8 cellular contexts compared by ENCODE assay signal in the genomic region with DNA sequence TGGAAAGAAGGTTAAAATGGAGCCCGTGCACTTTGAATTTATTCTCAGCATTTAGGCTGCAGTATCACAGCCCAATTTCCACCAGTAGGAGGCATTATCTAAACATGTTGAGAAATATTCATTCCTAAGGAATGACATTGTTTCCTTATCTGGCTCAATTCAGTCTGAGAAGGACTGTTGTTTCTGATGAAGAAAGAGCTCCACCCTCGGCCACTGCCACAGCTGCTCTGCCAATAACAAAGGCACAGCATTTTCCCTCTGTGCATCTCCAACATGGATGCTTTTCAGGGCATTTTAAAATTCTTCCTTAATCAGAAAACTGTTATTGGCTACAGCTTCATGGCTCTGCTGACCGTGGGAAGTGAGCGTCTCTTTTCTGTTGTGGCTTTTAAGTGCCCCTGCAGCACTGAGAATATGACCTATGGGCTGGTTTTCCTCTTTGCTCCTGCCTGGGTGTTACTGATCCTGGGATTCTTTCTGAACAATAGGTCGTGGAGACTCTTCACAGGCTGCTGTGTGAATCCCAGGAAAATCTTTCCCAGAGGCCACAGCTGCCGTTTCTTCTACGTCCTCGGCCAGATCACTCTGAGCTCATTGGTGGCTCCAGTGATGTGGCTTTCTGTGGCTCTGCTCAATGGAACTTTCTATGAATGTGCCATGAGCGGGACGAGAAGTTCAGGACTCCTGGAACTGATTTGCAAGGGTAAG. TPM values are rescaled to one million over a fixed set of nuclear protein-coding genes. Genes with fewer than 3 reads are reported as not detected.
DNase-seq lines count a peak whose midpoint lies in the region; ATAC-seq, FAIRE-seq and TF ChIP-seq lines count a peak whose summit lies in the region.

A gene with protein sequence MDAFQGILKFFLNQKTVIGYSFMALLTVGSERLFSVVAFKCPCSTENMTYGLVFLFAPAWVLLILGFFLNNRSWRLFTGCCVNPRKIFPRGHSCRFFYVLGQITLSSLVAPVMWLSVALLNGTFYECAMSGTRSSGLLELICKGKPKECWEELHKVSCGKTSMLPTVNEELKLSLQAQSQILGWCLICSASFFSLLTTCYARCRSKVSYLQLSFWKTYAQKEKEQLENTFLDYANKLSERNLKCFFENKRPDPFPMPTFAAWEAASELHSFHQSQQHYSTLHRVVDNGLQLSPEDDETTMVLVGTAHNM (plus strand): TSS at position 216 of the 708 bp plus-strand sequence. CDS start 58 bp downstream, at position 274.

- peaks cover 4% of the 10 kb centered on the region for H3K36me3 Mint-ChIP-seq in endothelial cell (ENCODE audit: low read depth, unreplicated experiment)

- H3K4me3 Mint-ChIP-seq in endothelial cell (ENCODE audit: unreplicated experiment), result peak within 1 kb of the TSS; percentile 84

- peak; percentile 82 for DNase-seq in NCI-H69 (lab: John Stamatoyannopoulos, UW)
- DNase-seq in endothelial cell (ENCODE audit: low spot score), result peak; percentile 54
- DNase-seq in mucosa of gallbladder (ENCODE audit: low spot score), result peak; percentile 18
- no peak for DNase-seq in NCI-H2081 (lab: John Stamatoyannopoulos, UW)
- DNase-seq in GM12891 (ENCODE audit: insufficient read length, low spot score), result no peak
- no peak for DNase-seq in inferior parietal cortex (ENCODE audit: extremely low spot score)

- no peaks in the 10 kb centered on the region for H3K9me3 Mint-ChIP-seq in endothelial cell (ENCODE audit: unreplicated experiment)

- peak; percentile 37 for FAIRE-seq in G401.6 (lab: Jason Lieb, UNC)
- FAIRE-seq in GM12891 (lab: Jason Lieb, UNC), result no peak

- no peak for ATAC-seq in GM18868 (IDR thresholded peaks at IDR 0.05; ENCODE audit: unreplicated experiment)

- peak within 1 kb of the TSS; percentile 96 for H3K27ac Mint-ChIP-seq in endothelial cell (ENCODE audit: unreplicated experiment)

- no peak for TF ChIP-seq POLR2A in GM12891 (IDR thresholded peaks at IDR 0.05; ENCODE audit: low read depth, low read length)

- peak; percentile 71 for TF ChIP-seq CTCF in endothelial cell (IDR thresholded peaks at IDR 0.05; ENCODE audit: unreplicated experiment)

- H3K27me3 Mint-ChIP-seq in endothelial cell (ENCODE audit: unreplicated experiment), result no peaks in the 10 kb centered on the region

- H3K4me1 Mint-ChIP-seq in endothelial cell (ENCODE audit: unreplicated experiment), result peaks cover 25% of the 10 kb centered on the region

TF ChIP-seq in GM12891, 5 proteins besides CTCF, POLR2A, EP300 and RAD21:
- TF ChIP-seq TAF1 (IDR thresholded peaks at IDR 0.05; ENCODE audit: low read depth, low read length) (no peak), SPI1 (IDR thresholded peaks at IDR 0.05; ENCODE audit: low read depth, low read length) (no peak), PAX5 (IDR thresholded peaks at IDR 0.05; ENCODE audit: insufficient read depth, low read length, severe bottlenecking) (no peak), POU2F2 (IDR thresholded peaks at IDR 0.05; ENCODE audit: low read depth, low read length) (no peak), POLR2AphosphoS5 (IDR thresholded peaks at IDR 0.05; ENCODE audit: low read depth, low read length) (no peak)
TF ChIP-seq in GM12891: peak in this region for 0.

RNA-seq across cellular contexts. Expression of the gene that starts here (rescaled TPM):
- 7.2 TPM for total RNA-seq in endothelial cell (ENCODE audit: unreplicated experiment)
- 1.8 TPM for total RNA-seq in mucosa of gallbladder
- 0.01 TPM for polyA plus RNA-seq in GM12891 (2012; ENCODE audit: low read depth, missing spikeins)

Comparison
In these comparisons a context has a peak if more than half of its experiments do, and no peak if none do; other contexts are left out.
1. DNase-seq: peak in NCI-H69 (single experiment), endothelial cell (single experiment) and mucosa of gallbladder (single experiment); none in NCI-H2081 (0 of 2), GM12891 (single experiment) and inferior parietal cortex (single experiment).